Comparison of ENCODE assay signal across 21 cellular contexts in genomic region chr10:103055105-103055504, GRCh38.
DNase-seq lines count a peak whose midpoint lies in the region; ATAC-seq and TF ChIP-seq lines count a peak whose summit lies in the region.
"Had no signal": no experiment of that assay in that cellular context is flagged by ENCODE, and none has a peak within 500 bp of the region (broad histone marks: within the 10 kb centered on the region; RNA-seq: fewer than 3 reads in every experiment).

No MANE protein-coding gene starts in this region.

- H3K27ac ChIP-seq in dorsolateral prefrontal cortex = peak overlapping the region in 33 of 59 donors; percentile 2 to 82 (median 55)
- H3K27ac ChIP-seq in smooth muscle cell (ENCODE audit: low read depth) = peak overlapping the region; percentile 26
- H3K27ac ChIP-seq: neutrophil had no signal

- H2AFZ ChIP-seq in Loucy (ENCODE audit: low read length) (no peak overlapping the region), smooth muscle cell (ENCODE audit: low read depth) (no peak overlapping the region)

- no peaks in the 10 kb centered on the region for H3K9me3 ChIP-seq in Loucy (ENCODE audit: insufficient read depth, low read depth, low read length)
- H3K9me3 ChIP-seq in smooth muscle cell (replicated peaks; ENCODE audit: low read depth) = no peaks in the 10 kb centered on the region
- H3K9me3 ChIP-seq: neutrophil, tibial nerve had no signal

- H3K79me2 ChIP-seq in Loucy (ENCODE audit: insufficient read depth, low read length) = no peaks in the 10 kb centered on the region
- H3K79me2 ChIP-seq in smooth muscle cell (ENCODE audit: low read depth) = no peaks in the 10 kb centered on the region

- no peaks in the 10 kb centered on the region for H3K36me3 Mint-ChIP-seq in activated naive CD4-positive, alpha-beta T cell treated with anti-CD3 and anti-CD28 coated beads, Interleukin-2, amount 50 U/mL, for 72 hours
- H3K36me3 Mint-ChIP-seq in mesothelial cell of epicardium = peaks cover 14% of the 10 kb centered on the region

- TF ChIP-seq CTCF in Loucy (conservative IDR thresholded peaks at IDR 0.05; ENCODE audit: low read length) (no peak), dorsolateral prefrontal cortex (IDR thresholded peaks at IDR 0.05 in 54 of 56, conservative IDR thresholded peaks at IDR 0.05 in 2 of 56; ENCODE audit: low read depth in 1 of 56, partially characterized antibody in 56 of 56) (no peak), smooth muscle cell (IDR thresholded peaks at IDR 0.05; ENCODE audit: borderline replicate concordance, insufficient read depth, poor library complexity, severe bottlenecking) (no peak), mesothelial cell of epicardium (IDR thresholded peaks at IDR 0.05; ENCODE audit: unreplicated experiment) (no peak)

- H3K9ac ChIP-seq in Loucy (ENCODE audit: low read depth, low read length, poor library complexity, severe bottlenecking) (no peak overlapping the region), smooth muscle cell (ENCODE audit: low read depth) (no peak overlapping the region)

- H3K4me1 ChIP-seq in Loucy (ENCODE audit: insufficient read depth, low read length, poor library complexity, severe bottlenecking) (peaks cover 16% of the 10 kb centered on the region), smooth muscle cell (ENCODE audit: low read depth) (no peaks in the 10 kb centered on the region)

- H3K9me3 Mint-ChIP-seq in activated naive CD4-positive, alpha-beta T cell treated with anti-CD3 and anti-CD28 coated beads, Interleukin-2, amount 50 U/mL, for 72 hours = no peaks in the 10 kb centered on the region
- H3K9me3 Mint-ChIP-seq in mesothelial cell of epicardium = peaks cover 9% of the 10 kb centered on the region
- H3K9me3 Mint-ChIP-seq: T-helper 1 cell treated with Interleukin-12 subunit alpha and Interleukin-12 subunit beta and Interleukin-4 antibody, amounts not matched to agents 30 μg/mL and 1 μg/mL, for 36 hours had no signal

- peak overlapping the region; percentile 50 to 85 for H3K27ac Mint-ChIP-seq in activated naive CD4-positive, alpha-beta T cell treated with anti-CD3 and anti-CD28 coated beads, Interleukin-2, amount 50 U/mL, for 72 hours
- no peak overlapping the region for H3K27ac Mint-ChIP-seq in mesothelial cell of epicardium

- ATAC-seq in activated naive CD4-positive, alpha-beta T cell treated with anti-CD3 and anti-CD28 coated beads, Interleukin-2, amount 50 U/mL, for 72 hours = no peak
- ATAC-seq in GM18498 (IDR thresholded peaks at IDR 0.05; ENCODE audit: unreplicated experiment) = no peak
- ATAC-seq: Right ventricle myocardium inferior, sciatic nerve had no signal

- no peaks in the 10 kb centered on the region for H4K20me1 ChIP-seq in Loucy (ENCODE audit: insufficient read depth, low read length, poor library complexity, severe bottlenecking)
- no peaks in the 10 kb centered on the region for H4K20me1 ChIP-seq in smooth muscle cell (ENCODE audit: low read depth)

- H3K36me3 ChIP-seq in Loucy (ENCODE audit: insufficient read depth, low read length) (peaks cover 3% of the 10 kb centered on the region; the same call in 1 of the 2 replicates), smooth muscle cell (ENCODE audit: low read depth) (no peaks in the 10 kb centered on the region)

- no peaks in the 10 kb centered on the region for H3F3A ChIP-seq in Loucy (ENCODE audit: low read depth)
- peaks cover 8% of the 10 kb centered on the region for H3F3A ChIP-seq in smooth muscle cell (ENCODE audit: low read depth)

- H3K27me3 ChIP-seq in Loucy (ENCODE audit: insufficient read depth, low read length, poor library complexity, severe bottlenecking) = no peaks in the 10 kb centered on the region
- no peaks in the 10 kb centered on the region for H3K27me3 ChIP-seq in dorsolateral prefrontal cortex
- H3K27me3 ChIP-seq in smooth muscle cell (ENCODE audit: low read depth) = no peaks in the 10 kb centered on the region
- H3K27me3 ChIP-seq: neutrophil, tibial nerve had no signal

- intact Hi-C loops in dorsolateral prefrontal cortex (cut with DNase I) = no loop called here

- H3K4me3 ChIP-seq in Loucy (ENCODE audit: low read length, poor library complexity, severe bottlenecking) = no peak overlapping the region
- peak overlapping the region in 3 of 59 donors; percentile 29 to 59 (median 44) for H3K4me3 ChIP-seq in dorsolateral prefrontal cortex
- no peak overlapping the region for H3K4me3 ChIP-seq in smooth muscle cell
- H3K4me3 ChIP-seq: GM12878 had no signal

- no peak for DNase-seq in activated naive CD4-positive, alpha-beta T cell treated with anti-CD3 and anti-CD28 coated beads, Interleukin-2, amount 50 U/mL, for 72 hours (ENCODE audit: low spot score in 2 of 2)
- no peak for DNase-seq in activated naive CD4-positive, alpha-beta T cell (lab: John Stamatoyannopoulos, UW)
- no peak for DNase-seq in dorsolateral prefrontal cortex
- no peak for DNase-seq in smooth muscle cell (lab: John Stamatoyannopoulos, UW; ENCODE audit: unreplicated experiment)
- no peak for DNase-seq in NCI-H526 treated with DMSO at 0.1 percent for 48 hours (lab: John Stamatoyannopoulos, UW)
- DNase-seq in mesothelial cell of epicardium (ENCODE audit: low spot score in 2 of 2, unreplicated experiment in 2 of 2) = no peak
- DNase-seq: activated CD4-positive, alpha-beta T cell treated with anti-CD3 and anti-CD28 coated beads for 1 hour; activated naive CD4-positive, alpha-beta T cell treated with anti-CD3 and anti-CD28 coated beads, Interleukin-2, amount 50 U/mL, for 16 hours; erythroblast; NCI-H2107; NCI-H345; stimulated activated CD4-positive, alpha-beta T cell treated with anti-CD3 and anti-CD28 coated beads, Interleukin-12 subunit alpha, Interleukin-12 subunit beta, amount 100 ng/mL, for 4 hours; stimulated activated CD4-positive, alpha-beta T cell treated with anti-CD3 and anti-CD28 coated beads, Interleukin-2, amount 100 ng/mL, for 48 hours had no signal

- peak overlapping the region; percentile 80 for H3K4me2 ChIP-seq in Loucy (ENCODE audit: low read depth, low read length, poor library complexity, severe bottlenecking)
- H3K4me2 ChIP-seq in smooth muscle cell = peak overlapping the region; percentile 15

- H3K4me3 Mint-ChIP-seq in mesothelial cell of epicardium = no peak overlapping the region

- H3K4me1 Mint-ChIP-seq in mesothelial cell of epicardium = peaks cover 19% of the 10 kb centered on the region

- H3K27me3 Mint-ChIP-seq in mesothelial cell of epicardium (ENCODE audit: low read depth) = no peaks in the 10 kb centered on the region

- no peaks in the 10 kb centered on the region for H3K9me2 ChIP-seq in Loucy (replicated peaks; ENCODE audit: low read depth, low read length)

- WGBS in smooth muscle cell (ENCODE audit: low lambda C conversion rate) = 23% methylated on average over 4 of the region's 4 CpGs
